1 cellular context compared by ENCODE assay signal in genomic region chr3:192745150-192745549, GRCh38.
TF ChIP-seq lines count a peak whose summit lies in the region.

No MANE protein-coding gene starts in this region.

TF ChIP-seq in SK-N-SH, 30 proteins besides CTCF, POLR2A, EP300 and RAD21:
- TF ChIP-seq REST (IDR thresholded peaks at IDR 0.05; ENCODE audit: low read depth, low read length) = no peak
- no peak for TF ChIP-seq MXI1 (IDR thresholded peaks at IDR 0.05; ENCODE audit: low read depth, low read length)
- TF ChIP-seq RCOR1 (IDR thresholded peaks at IDR 0.05; ENCODE audit: low read length) = no peak
- TF ChIP-seq TAF1 (IDR thresholded peaks at IDR 0.05; ENCODE audit: borderline replicate concordance, low read depth, low read length) = no peak
- no peak for TF ChIP-seq GATA2 (CRISPR knock-in tag; IDR thresholded peaks at IDR 0.05)
- TF ChIP-seq NFIC (IDR thresholded peaks at IDR 0.05; ENCODE audit: borderline replicate concordance) = no peak
- no peak for TF ChIP-seq RXRA (IDR thresholded peaks at IDR 0.05; ENCODE audit: borderline replicate concordance, low read depth)
- TF ChIP-seq YY1 (IDR thresholded peaks at IDR 0.05; ENCODE audit: low read depth) = no peak
- TF ChIP-seq POLR2AphosphoS5 (IDR thresholded peaks at IDR 0.05; ENCODE audit: low read depth, low read length) = no peak
- TF ChIP-seq SIN3A (IDR thresholded peaks at IDR 0.05; ENCODE audit: borderline replicate concordance, low read depth, low read length) = no peak
- TF ChIP-seq ELF1 (IDR thresholded peaks at IDR 0.05) = no peak
- TF ChIP-seq FOSL2 (IDR thresholded peaks at IDR 0.05; ENCODE audit: borderline replicate concordance, low read depth) = no peak
- TF ChIP-seq RFX5 (IDR thresholded peaks at IDR 0.05; ENCODE audit: low read length) = no peak
- TF ChIP-seq CHD2 (IDR thresholded peaks at IDR 0.05; ENCODE audit: low read length, partially characterized antibody) = no peak
- no peak for TF ChIP-seq EZH2phosphoT487 (IDR thresholded peaks at IDR 0.05; ENCODE audit: borderline replicate concordance, low read depth)
- TF ChIP-seq GABPA (IDR thresholded peaks at IDR 0.05; ENCODE audit: low read depth) = no peak
- TF ChIP-seq FOXM1 (IDR thresholded peaks at IDR 0.05; ENCODE audit: low read depth) = no peak
